Comparison of ENCODE assay signal across 8 cellular contexts in genomic region chr3:5194801-5195509, GRCh38. TPM values are rescaled to one million over a fixed set of nuclear protein-coding genes. Genes with fewer than 3 reads are reported as not detected.
DNase-seq lines count a peak whose midpoint lies in the region; ATAC-seq and TF ChIP-seq lines count a peak whose summit lies in the region.

No MANE protein-coding gene starts in this region.

- no peak overlapping the region for H3K27ac ChIP-seq in A673 (ENCODE audit: low read depth, low read length, poor library complexity, severe bottlenecking)
- H3K27ac ChIP-seq in Panc1 (ENCODE audit: low read length): peak overlapping the region; percentile 72; the same call in 1 of the 2 replicates

- peaks cover 77 to 82% of the 10 kb centered on the region in 2 donors for H3K4me1 Mint-ChIP-seq in natural killer cell

- H3K9me3 ChIP-seq in A673 (ENCODE audit: low read depth, low read length, poor library complexity, severe bottlenecking): no peaks in the 10 kb centered on the region
- H3K9me3 ChIP-seq in Panc1 (ENCODE audit: control insufficient read depth, insufficient read depth, low read depth, low read length): no peaks in the 10 kb centered on the region

- TF ChIP-seq CTCF in A673 (conservative IDR thresholded peaks at IDR 0.05; ENCODE audit: low read depth, low read length) (no peak), Panc1 (IDR thresholded peaks at IDR 0.05) (no peak), cardiac fibroblast (IDR thresholded peaks at IDR 0.05; ENCODE audit: low read depth, low read length) (no peak), natural killer cell (IDR thresholded peaks at IDR 0.05) (no peak)

- H3K36me3 Mint-ChIP-seq in natural killer cell: no peaks in the 10 kb centered on the region

- DNase-seq in A673 (ENCODE audit: low spot score) (peak; percentile 74), Panc1 (ENCODE audit: low read depth, low spot score) (peak; percentile 63), cardiac fibroblast (ENCODE audit: low read depth in 2 of 2) (peak; percentile 76 to 87), natural killer cell (peak; percentile 35), cerebellum (ENCODE audit: low spot score) (no peak), DMS114 treated with DMSO at 0.1 percent for 48 hours (lab: John Stamatoyannopoulos, UW; ENCODE audit: unreplicated experiment) (no peak)

- no TSS peak for BruUV-seq in A673 (replicated peaks; lab: Mats Ljungman, UMichigan)
- no TSS peak for BruUV-seq in Panc1 (replicated peaks; lab: Mats Ljungman, UMichigan)

- ATAC-seq in GM18508 (IDR thresholded peaks at IDR 0.05; ENCODE audit: insufficient read depth, unreplicated experiment) (peak; percentile 29), HG03025 (IDR thresholded peaks at IDR 0.05; ENCODE audit: low FRiP score, unreplicated experiment) (peak; percentile 25), Panc1 (peak; percentile 90), natural killer cell (peak; percentile 79 to 91 (median 87))

- H3K4me3 Mint-ChIP-seq in natural killer cell: peak overlapping the region; percentile 73

- H3K36me3 ChIP-seq in A673 (ENCODE audit: insufficient read depth, low read length, poor library complexity, severe bottlenecking): peaks cover 16% of the 10 kb centered on the region
- no peaks in the 10 kb centered on the region; the same call in 1 of the 2 replicates for H3K36me3 ChIP-seq in Panc1 (ENCODE audit: control insufficient read depth, insufficient read depth, low read length)

- H3K27ac Mint-ChIP-seq in natural killer cell: peak overlapping the region; percentile 83 to 92

- H3K9me3 Mint-ChIP-seq in natural killer cell: no peaks in the 10 kb centered on the region

- peaks cover 63% of the 10 kb centered on the region for H3K4me1 ChIP-seq in A673 (ENCODE audit: insufficient read depth, low read length, poor library complexity, severe bottlenecking)
- peaks cover 21% of the 10 kb centered on the region; the same call in 1 of the 2 replicates for H3K4me1 ChIP-seq in Panc1 (ENCODE audit: control insufficient read depth, insufficient read depth, low read length)

- no peaks in the 10 kb centered on the region for H3K27me3 ChIP-seq in A673 (replicated peaks; ENCODE audit: insufficient read depth, low read depth, low read length, poor library complexity)
- no peaks in the 10 kb centered on the region for H3K27me3 ChIP-seq in Panc1 (ENCODE audit: control insufficient read depth, insufficient read depth, low read length)

- H3K4me3 ChIP-seq in A673 (ENCODE audit: low read depth, low read length, poor library complexity, severe bottlenecking) (no peak overlapping the region), Panc1 (ENCODE audit: low read depth in 2 of 2, low read length in 2 of 2) (no peak overlapping the region), cardiac fibroblast (replicated peaks in 1 of 2; ENCODE audit: low read depth in 2 of 2, low read length in 2 of 2) (no peak overlapping the region)

- no peaks in the 10 kb centered on the region for H3K27me3 Mint-ChIP-seq in natural killer cell (ENCODE audit: low read depth in 2 of 2)

- POLR2A ChIA-PET in A673 (lab: Charles Lee; ENCODE audit: low non-redundant PET): no interaction called here
- POLR2A ChIA-PET in Panc1 (lab: Charles Lee): no interaction called here

- intact Hi-C loops in A673 (cut with micrococcal nuclease; ENCODE audit: unreplicated experiment) (no loop called here), Panc1 (cut with micrococcal nuclease; ENCODE audit: unreplicated experiment) (no loop called here), natural killer cell (cut with micrococcal nuclease) (no loop called here)

- CTCF ChIA-PET in A673 (lab: Charles Lee) (no interaction called here), Panc1 (lab: Charles Lee) (no interaction called here)

- in situ Hi-C loops in Panc1 (cut with HindIII; ENCODE audit: low pct_unique_long_range_greater_than_20kb, low sequenced_read_pairs): no loop called here

RNA-seq across cellular contexts. Expression of gene EDEM1, which starts 7.4 kb away (rescaled TPM):
- total RNA-seq in A673 (2021) (31.4 and 32.1 TPM in 2 replicates), Panc1 (2021; ENCODE audit: unreplicated experiment) (44.6 TPM), natural killer cell (10 to 100 TPM; 55.3 to 64.2 (median 59.9) TPM), cerebellum (12.1 TPM)
- 14.6 TPM for polyA plus RNA-seq in Panc1 (2012; ENCODE audit: insufficient read length)

Comparison
In these comparisons a context has a peak if more than half of its experiments do, and no peak if none do; other contexts are left out.
1. DNase-seq: peak in A673 (single experiment), Panc1 (single experiment), cardiac fibroblast (2 of 2) and natural killer cell (single experiment); none in cerebellum (single experiment) and DMS114 treated with DMSO at 0.1 percent for 48 hours (single experiment).
2. ATAC-seq: peak in every context shown above with its lines; median percentile 90 in Panc1; 87 in natural killer cell; 29 in GM18508; 25 in HG03025.